In genomic region chr14:75126679-75127473, GRCh38 we compare ENCODE assay signal across 8 cellular contexts. TPM values are rescaled to one million over a fixed set of nuclear protein-coding genes. Genes with fewer than 3 reads are reported as not detected.
A peak's percentile ranks its signal among the peaks of the same experiment; 100 is the strongest.
DNase-seq lines count a peak whose midpoint lies in the region; ATAC-seq and TF ChIP-seq lines count a peak whose summit lies in the region.

NEK9 (minus strand) TSS chr14:75127048; CDS start chr14:75126921, 127 bp downstream.

- DNase-seq in NCI-H146 (lab: John Stamatoyannopoulos, UW) (peak; percentile 82), amniotic epithelial cell (ENCODE audit: low read depth) (peak; percentile 85), left cardiac atrium (peak; percentile 92), psoas muscle (peak; percentile 92 to 96)

- 0 to 1% (median 0%) methylated on average over 66 to 76 of the region's 76 CpGs for WGBS in psoas muscle, 3 donors
- WGBS in urinary bladder, result under 1% methylated on average over 76 of the region's 76 CpGs

- H3K9me3 ChIP-seq in psoas muscle, result no peaks in the 10 kb centered on the region

- peaks cover 41% of the 10 kb centered on the region for H3K4me1 ChIP-seq in psoas muscle
- no peaks in the 10 kb centered on the region for H3K4me1 ChIP-seq in urinary bladder (ENCODE audit: insufficient read depth)

- H3K4me3 ChIP-seq in psoas muscle (peak within 1 kb of the TSS; percentile 83), urinary bladder (ENCODE audit: low read depth, low read length) (peak within 1 kb of the TSS; percentile 67)

- intact Hi-C loops in T-helper 1 cell treated with Interleukin-12 subunit alpha and Interleukin-12 subunit beta and Interleukin-4 antibody, amounts not matched to agents 30 ng/mL and 1 ng/mL, for 36 hours (cut with micrococcal nuclease), result loop anchor here (1.0 to 5.0 kb wide), 11 partner anchors 49 to 855 kb away; partner anchors contain the start of genes EIF2B2, ERG28, TGFB3 and TMED10
- intact Hi-C loops in left cardiac atrium (cut with DNase I), result no loop called here
- intact Hi-C loops in psoas muscle (cut with DNase I), result loop anchor here in 1 of 2 donors (5.0 kb wide), 1 partner anchor 50 kb away; the partner anchor contains the start of gene TMED10

- H3K27ac ChIP-seq in psoas muscle, result peak within 1 kb of the TSS; percentile 93
- H3K27ac ChIP-seq in urinary bladder (ENCODE audit: low read depth), result peak within 1 kb of the TSS; percentile 89

- peak; percentile 88 for ATAC-seq in HG02840 (IDR thresholded peaks at IDR 0.05; ENCODE audit: low FRiP score, unreplicated experiment)
- ATAC-seq in left cardiac atrium, result peak; percentile 96 to 97
- ATAC-seq in psoas muscle, result peak; percentile 93 to 96 (median 95)

- H3K36me3 ChIP-seq in psoas muscle (ENCODE audit: insufficient read depth in 1 of 2, low read depth in 1 of 2), result peaks cover 0 to 14% of the 10 kb centered on the region in 2 donors
- H3K36me3 ChIP-seq in urinary bladder (ENCODE audit: insufficient read depth), result no peaks in the 10 kb centered on the region

- no peaks in the 10 kb centered on the region for H3K27me3 ChIP-seq in psoas muscle (ENCODE audit: insufficient read depth in 3 of 3, low read length in 2 of 3)

- TF ChIP-seq CTCF in GM12873 (IDR thresholded peaks at IDR 0.05; ENCODE audit: insufficient read depth, low read depth, low read length, missing control alignments), result peak; percentile 8
- no peak for TF ChIP-seq CTCF in psoas muscle (IDR thresholded peaks at IDR 0.05)

RNA-seq across cellular contexts. Expression of gene NEK9, which starts in this region (rescaled TPM):
- total RNA-seq in T-helper 1 cell treated with Interleukin-12 subunit alpha and Interleukin-12 subunit beta and Interleukin-4 antibody, amounts not matched to agents 30 ng/mL and 1 ng/mL, for 36 hours, result 81.3 and 83.5 TPM in 2 replicates
- total RNA-seq in left cardiac atrium (100 to 1,000 TPM in 1 of 2 donors, 10 to 100 TPM in 1; 89.1 to 102 TPM), psoas muscle (100 to 1,000 TPM in 1 of 4 donors, 10 to 100 TPM in 3; 69.1 to 116 (median 88.5) TPM), urinary bladder (70.3 TPM)
- polyA plus RNA-seq in psoas muscle (10 to 100 TPM; 17.9 to 49.0 (median 28.0) TPM), urinary bladder (74.7 TPM)

Comparison
In these comparisons a context has a peak if more than half of its experiments do, and no peak if none do; other contexts are left out.
1. Peak in every context shown above with its lines: DNase-seq, ATAC-seq, H3K4me3 ChIP-seq and H3K27ac ChIP-seq.